Comparison of ENCODE assay signal across 1 cellular context in genomic region chr7:5296627-5297226, GRCh38.
TF ChIP-seq lines count a peak whose summit lies in the region.

No MANE protein-coding gene starts in this region.

TF ChIP-seq in K562, 482 proteins besides CTCF, POLR2A, EP300 and RAD21 (continued from another document and continues in another):
- TF ChIP-seq TSHZ1 (CRISPR knock-in tag; IDR thresholded peaks at IDR 0.05) = no peak
- TF ChIP-seq ZNF76 (CRISPR knock-in tag; IDR thresholded peaks at IDR 0.05; ENCODE audit: borderline replicate concordance) = no peak
- no peak for TF ChIP-seq KDM1A (IDR thresholded peaks at IDR 0.05)
- peak; percentile 38 for TF ChIP-seq RBBP5 (IDR thresholded peaks at IDR 0.05; ENCODE audit: borderline replicate concordance, insufficient read depth, low read length, poor library complexity, severe bottlenecking)
- no peak for TF ChIP-seq EP400 (IDR thresholded peaks at IDR 0.05)
- peak in 1 of 2 experiments; percentile 55; a peak in 2 of 4 replicates for TF ChIP-seq MAZ (CRISPR knock-in tag; conservative IDR thresholded peaks at IDR 0.05 in 1 of 2, IDR thresholded peaks at IDR 0.05 in 1 of 2)
- TF ChIP-seq ELF4 (CRISPR knock-in tag; IDR thresholded peaks at IDR 0.05) = no peak
- no peak for TF ChIP-seq KLF1 (tag; IDR thresholded peaks at IDR 0.05)
- no peak for TF ChIP-seq NFRKB (IDR thresholded peaks at IDR 0.05; ENCODE audit: low read depth)
- no peak for TF ChIP-seq RERE (CRISPR knock-in tag; IDR thresholded peaks at IDR 0.05; ENCODE audit: borderline replicate concordance)
- no peak for TF ChIP-seq SETDB1 (IDR thresholded peaks at IDR 0.05; ENCODE audit: low read length)
- no peak for TF ChIP-seq ZNF174 (CRISPR knock-in tag; IDR thresholded peaks at IDR 0.05)
- no peak for TF ChIP-seq SMC3 (conservative IDR thresholded peaks at IDR 0.05; ENCODE audit: insufficient read depth, low read depth, low read length)
- TF ChIP-seq ZNF263 (CRISPR knock-in tag; IDR thresholded peaks at IDR 0.05; ENCODE audit: borderline replicate concordance) = no peak
- no peak for TF ChIP-seq ZNF75A (CRISPR knock-in tag; IDR thresholded peaks at IDR 0.05)
- no peak for TF ChIP-seq ZNF436 (CRISPR knock-in tag; IDR thresholded peaks at IDR 0.05)
- peak; percentile 56 for TF ChIP-seq CXXC5 (CRISPR knock-in tag; IDR thresholded peaks at IDR 0.05)
- TF ChIP-seq MYBL2 (IDR thresholded peaks at IDR 0.05; ENCODE audit: low read depth) = no peak
- TF ChIP-seq MYBL2 (CRISPR knock-in tag; IDR thresholded peaks at IDR 0.05; ENCODE audit: borderline replicate concordance) = no peak
- no peak for TF ChIP-seq ZFP1 (CRISPR knock-in tag; IDR thresholded peaks at IDR 0.05)
- TF ChIP-seq HBP1 (CRISPR knock-in tag; IDR thresholded peaks at IDR 0.05) = no peak
- TF ChIP-seq POLR2H (tag; IDR thresholded peaks at IDR 0.05; ENCODE audit: low read depth) = no peak
- TF ChIP-seq THRAP3 (IDR thresholded peaks at IDR 0.05; ENCODE audit: borderline replicate concordance) = no peak
- TF ChIP-seq ATF4 (CRISPR knock-in tag; IDR thresholded peaks at IDR 0.05) = no peak
- TF ChIP-seq ZBTB43 (CRISPR knock-in tag; IDR thresholded peaks at IDR 0.05) = no peak
- TF ChIP-seq TRIM25 (IDR thresholded peaks at IDR 0.05; ENCODE audit: borderline replicate concordance) = no peak
- TF ChIP-seq TOE1 (IDR thresholded peaks at IDR 0.05; ENCODE audit: borderline replicate concordance) = no peak
- no peak for TF ChIP-seq TOE1 (CRISPR knock-in tag; IDR thresholded peaks at IDR 0.05; ENCODE audit: borderline replicate concordance, low read depth)
- peak; percentile 34 for TF ChIP-seq HNRNPLL (IDR thresholded peaks at IDR 0.05; ENCODE audit: low read depth, low read length, poor library complexity, severe bottlenecking)
- no peak for TF ChIP-seq ZNF512 (tag; IDR thresholded peaks at IDR 0.05)
- no peak for TF ChIP-seq CREB3L1 (IDR thresholded peaks at IDR 0.05; ENCODE audit: borderline replicate concordance, low read depth)
- no peak for TF ChIP-seq CREB5 (CRISPR knock-in tag; IDR thresholded peaks at IDR 0.05)
- no peak for TF ChIP-seq ZNF121 (CRISPR knock-in tag; conservative IDR thresholded peaks at IDR 0.05)
- no peak for TF ChIP-seq FOXA3 (CRISPR knock-in tag; conservative IDR thresholded peaks at IDR 0.05 in 1 of 2, IDR thresholded peaks at IDR 0.05 in 1 of 2)
- no peak for TF ChIP-seq ZNF398 (CRISPR knock-in tag; IDR thresholded peaks at IDR 0.05)
- TF ChIP-seq ZFX (CRISPR knock-in tag; IDR thresholded peaks at IDR 0.05) = peak; percentile 40; the same call in 1 of the 2 replicates
- no peak for TF ChIP-seq HDAC1 (IDR thresholded peaks at IDR 0.05)
- no peak for TF ChIP-seq ZNF57 (CRISPR knock-in tag; IDR thresholded peaks at IDR 0.05)
- TF ChIP-seq SMARCC2 (IDR thresholded peaks at IDR 0.05; ENCODE audit: low read depth) = no peak
- TF ChIP-seq RFX1 (IDR thresholded peaks at IDR 0.05) = no peak
- no peak for TF ChIP-seq E2F3 (CRISPR knock-in tag; IDR thresholded peaks at IDR 0.05)
- TF ChIP-seq ZNF232 (CRISPR knock-in tag; IDR thresholded peaks at IDR 0.05) = no peak
- no peak for TF ChIP-seq ZNF274 (IDR thresholded peaks at IDR 0.05; ENCODE audit: borderline replicate concordance, low read depth, low read length)
- no peak for TF ChIP-seq CBFB (CRISPR knock-in tag; IDR thresholded peaks at IDR 0.05)
- TF ChIP-seq ZSCAN32 (CRISPR knock-in tag; IDR thresholded peaks at IDR 0.05) = no peak
